19 cellular contexts compared by ENCODE assay signal in genomic region chr16:56559109-56559508, GRCh38. TPM values are rescaled to one million over a fixed set of nuclear protein-coding genes. Genes with fewer than 3 reads are reported as not detected.
"Had no signal": no experiment of that assay in that cellular context is flagged by ENCODE, and none has a peak within 500 bp of the region (broad histone marks: within the 10 kb centered on the region; RNA-seq: fewer than 3 reads in every experiment).

No MANE protein-coding gene starts in this region.

- DNase-seq: IMR-90, Kasumi-1, MM.1S, NCI-H1436, NCI-H187, NCI-H2029 treated with DMSO at 0.1 percent for 48 hours, NCI-H526 treated with DMSO at 0.1 percent for 48 hours, NCI-H774, PC-3, Peyer's patch, SHP77 treated with DMSO at 0.1 percent for 48 hours had no signal

- FAIRE-seq: HTR-8/SVneo had no signal

- H3K4me3 ChIP-seq: Peyer's patch, SJCRH30 had no signal

- H3K36me3 ChIP-seq: Peyer's patch, SJCRH30 had no signal

- H3K9ac ChIP-seq: KMS-11 had no signal

- H3K4me1 ChIP-seq: Peyer's patch had no signal

- H3K4me2 ChIP-seq: KMS-11 had no signal

- H3K9me3 ChIP-seq: Peyer's patch, SJCRH30 had no signal

- H3K27ac ChIP-seq: HL-60, KMS-11, Peyer's patch, SJCRH30 had no signal

- H3K27me3 ChIP-seq: Peyer's patch had no signal

- ATAC-seq: Right ventricle myocardium inferior had no signal

RNA-seq across cellular contexts. Expression of gene MT4, which starts 5.8 kb away (rescaled TPM):
- total RNA-seq: IMR-90, M059J, NCI-H460, PC-3, Peyer's patch, Right ventricle myocardium inferior, RPMI7951, SJCRH30 had no signal
- polyA plus RNA-seq: IMR-90 had no signal

RNA-seq across cellular contexts. Expression of gene MT3, which starts 30.2 kb away (rescaled TPM):
- total RNA-seq: IMR-90, M059J, NCI-H460, PC-3, Peyer's patch, RPMI7951, SJCRH30 had no signal
